8 cellular contexts compared by ENCODE assay signal in the genomic region with DNA sequence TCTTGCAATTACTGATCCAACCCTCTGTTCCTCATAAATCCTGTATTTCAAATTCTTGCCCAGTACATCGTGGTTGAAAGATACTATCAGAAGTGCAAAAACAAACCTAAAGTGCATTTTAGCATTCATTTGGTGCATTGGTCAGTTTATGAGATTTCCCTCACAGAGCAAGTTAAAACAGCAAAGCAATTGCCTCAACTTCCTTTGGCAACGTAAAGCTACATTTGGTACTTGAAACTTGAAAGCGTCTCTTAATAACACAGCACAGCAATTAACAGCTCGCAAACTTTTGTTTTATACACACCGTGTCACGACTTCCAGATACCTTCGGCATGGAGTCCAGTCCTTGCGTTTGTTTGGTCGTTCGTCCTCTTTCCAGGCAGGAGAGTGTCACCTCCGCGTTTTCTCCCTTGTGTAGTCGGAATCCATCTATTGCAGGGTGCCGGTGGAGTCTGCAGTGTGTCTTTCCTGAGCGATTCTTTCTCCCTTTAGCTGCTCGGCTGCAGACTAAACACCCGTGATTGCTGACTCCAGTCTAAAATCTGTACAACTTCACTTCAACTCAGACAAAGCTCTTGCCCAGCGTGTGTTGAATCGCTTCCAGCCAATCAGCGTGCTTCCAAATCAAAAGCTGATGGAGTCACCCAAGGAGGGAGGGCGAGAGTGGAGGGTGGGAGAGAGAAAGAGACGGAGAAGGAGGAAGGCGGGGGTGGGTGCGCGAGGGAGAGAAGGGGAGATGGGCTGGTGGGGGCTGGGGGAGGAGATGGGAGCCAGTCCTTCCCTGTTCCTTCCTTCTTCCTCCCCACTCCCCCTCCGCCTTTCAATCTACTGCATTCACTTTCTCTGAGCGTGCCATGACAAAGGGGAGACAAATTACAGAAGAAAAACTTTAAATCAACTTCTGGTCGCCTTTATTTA. TPM values are rescaled to one million over a fixed set of nuclear protein-coding genes. Genes with fewer than 3 reads are reported as not detected.
DNase-seq lines count a peak whose midpoint lies in the region; ATAC-seq and TF ChIP-seq lines count a peak whose summit lies in the region.

A gene with protein sequence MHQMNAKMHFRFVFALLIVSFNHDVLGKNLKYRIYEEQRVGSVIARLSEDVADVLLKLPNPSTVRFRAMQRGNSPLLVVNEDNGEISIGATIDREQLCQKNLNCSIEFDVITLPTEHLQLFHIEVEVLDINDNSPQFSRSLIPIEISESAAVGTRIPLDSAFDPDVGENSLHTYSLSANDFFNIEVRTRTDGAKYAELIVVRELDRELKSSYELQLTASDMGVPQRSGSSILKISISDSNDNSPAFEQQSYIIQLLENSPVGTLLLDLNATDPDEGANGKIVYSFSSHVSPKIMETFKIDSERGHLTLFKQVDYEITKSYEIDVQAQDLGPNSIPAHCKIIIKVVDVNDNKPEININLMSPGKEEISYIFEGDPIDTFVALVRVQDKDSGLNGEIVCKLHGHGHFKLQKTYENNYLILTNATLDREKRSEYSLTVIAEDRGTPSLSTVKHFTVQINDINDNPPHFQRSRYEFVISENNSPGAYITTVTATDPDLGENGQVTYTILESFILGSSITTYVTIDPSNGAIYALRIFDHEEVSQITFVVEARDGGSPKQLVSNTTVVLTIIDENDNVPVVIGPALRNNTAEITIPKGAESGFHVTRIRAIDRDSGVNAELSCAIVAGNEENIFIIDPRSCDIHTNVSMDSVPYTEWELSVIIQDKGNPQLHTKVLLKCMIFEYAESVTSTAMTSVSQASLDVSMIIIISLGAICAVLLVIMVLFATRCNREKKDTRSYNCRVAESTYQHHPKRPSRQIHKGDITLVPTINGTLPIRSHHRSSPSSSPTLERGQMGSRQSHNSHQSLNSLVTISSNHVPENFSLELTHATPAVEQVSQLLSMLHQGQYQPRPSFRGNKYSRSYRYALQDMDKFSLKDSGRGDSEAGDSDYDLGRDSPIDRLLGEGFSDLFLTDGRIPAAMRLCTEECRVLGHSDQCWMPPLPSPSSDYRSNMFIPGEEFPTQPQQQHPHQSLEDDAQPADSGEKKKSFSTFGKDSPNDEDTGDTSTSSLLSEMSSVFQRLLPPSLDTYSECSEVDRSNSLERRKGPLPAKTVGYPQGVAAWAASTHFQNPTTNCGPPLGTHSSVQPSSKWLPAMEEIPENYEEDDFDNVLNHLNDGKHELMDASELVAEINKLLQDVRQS (minus strand): TSS at position 544 of the 918 bp plus-strand sequence. CDS start 406 bp downstream, at position 138.

- peak within 1 kb of the TSS; percentile 75 to 77 for H3K27ac ChIP-seq in right atrium auricular region
- peak within 1 kb of the TSS; percentile 59 to 77 for H3K27ac ChIP-seq in prostate gland

- H3K27me3 ChIP-seq in right atrium auricular region (no peaks in the 10 kb centered on the region), prostate gland (replicated peaks; ENCODE audit: insufficient read depth) (no peaks in the 10 kb centered on the region)

- no peaks in the 10 kb centered on the region for H3K36me3 ChIP-seq in right atrium auricular region
- H3K36me3 ChIP-seq in prostate gland = no peaks in the 10 kb centered on the region

- DNase-seq in DMS 273 (lab: John Stamatoyannopoulos, UW; ENCODE audit: unreplicated experiment) (peak; percentile 86), NCI-H1048 (lab: John Stamatoyannopoulos, UW) (peak; percentile 16), amygdala (lab: John Stamatoyannopoulos, UW) (peak in 50 of 56 donors; percentile 5 to 86 (median 50)), right atrium auricular region (ENCODE audit: low spot score) (peak; percentile 94), prostate gland (ENCODE audit: low spot score) (peak; percentile 76), NCI-H446 treated with DMSO at 0.1 percent for 48 hours (lab: John Stamatoyannopoulos, UW) (no peak), HT-29 (ENCODE audit: low spot score) (no peak)

- H3K4me3 ChIP-seq in right atrium auricular region (peak within 1 kb of the TSS; percentile 43 to 57), prostate gland (peak within 1 kb of the TSS; percentile 38 to 40)

- TF ChIP-seq CTCF in right atrium auricular region (IDR thresholded peaks at IDR 0.05) (no peak), prostate gland (IDR thresholded peaks at IDR 0.05) (no peak)

- ATAC-seq in GM21360 (IDR thresholded peaks at IDR 0.05; ENCODE audit: unreplicated experiment) = peak; percentile 80

- no peaks in the 10 kb centered on the region for H3K4me1 ChIP-seq in right atrium auricular region
- H3K4me1 ChIP-seq in prostate gland (replicated peaks) = no peaks in the 10 kb centered on the region

- H3K9me3 ChIP-seq in right atrium auricular region (no peaks in the 10 kb centered on the region), prostate gland (no peaks in the 10 kb centered on the region)

- 1% methylated on average over 28 of the region's 28 CpGs for WGBS in prostate gland

- intact Hi-C loops in prostate gland (cut with DNase I) = loop anchor here (5.0 to 10.0 kb wide), 4 partner anchors 130 to 407 kb away; no protein-coding TSS in a partner anchor

- TF ChIP-seq POLR2A in prostate gland (IDR thresholded peaks at IDR 0.05) = peak; percentile 29

RNA-seq across cellular contexts. Expression of the gene that starts here (rescaled TPM):
- total RNA-seq in right atrium auricular region (1 to 10 TPM; 5.3 to 5.6 TPM), prostate gland (10 to 100 TPM; 12.3 to 28.0 TPM)
- total RNA-seq in HT-29 (2014; rRNA removed; shearing (Covaris generic)) = not detected in 2 replicates

Comparison
In these comparisons a context has a peak if more than half of its experiments do, and no peak if none do; other contexts are left out.
1. DNase-seq: peak in DMS 273 (single experiment), NCI-H1048 (single experiment), amygdala (50 of 56), right atrium auricular region (single experiment) and prostate gland (single experiment); none in NCI-H446 treated with DMSO at 0.1 percent for 48 hours (single experiment) and HT-29 (single experiment).